In genomic region chr16:87562201-87562600, GRCh38 we compare ENCODE assay signal across 20 cellular contexts.
"Had no signal": no experiment of that assay in that cellular context is flagged by ENCODE, and none has a peak within 500 bp of the region (broad histone marks: within the 10 kb centered on the region; RNA-seq: fewer than 3 reads in every experiment).

No MANE protein-coding gene starts in this region.

- DNase-seq: activated CD4-positive, alpha-beta T cell treated with anti-CD3 and anti-CD28 coated beads for 4 hours; activated CD8-positive, alpha-beta memory T cell treated with anti-CD3 and anti-CD28 coated beads, Interleukin-2, amount 50 U/mL, for 4 hours; activated CD8-positive, alpha-beta T cell treated with anti-CD3 and anti-CD28 coated beads, Interleukin-2, amount 10 ng/mL, durations not matched to agents 7 days and 5 days; activated gamma-delta T cell; activated naive CD8-positive, alpha-beta T cell treated with anti-CD3 and anti-CD28 coated beads for 36 hours; activated T-cell treated with anti-CD3 and anti-CD28 coated beads, Interleukin-2, amount 50 U/mL, for 72 hours; amygdala; central memory CD4-positive, alpha-beta T cell; effector CD8-positive, alpha-beta T cell; esophagus squamous epithelium; hippocampal formation; mammary epithelial cell; mucosa of descending colon; naive thymus-derived CD4-positive, alpha-beta T cell; stimulated activated CD4-positive, alpha-beta T cell treated with anti-CD3 and anti-CD28 coated beads, Interleukin-12 subunit alpha, Interleukin-12 subunit beta, amount 100 ng/mL, for 4 hours; stimulated activated CD4-positive, alpha-beta T cell treated with anti-CD3 and anti-CD28 coated beads, Interleukin-2, amount 100 ng/mL, for 24 hours; stomach; testis; upper lobe of left lung had no signal

- ATAC-seq: activated CD8-positive, alpha-beta T cell treated with anti-CD3 and anti-CD28 coated beads, Interleukin-2, amount 10 ng/mL, durations not matched to agents 7 days and 5 days; activated T-cell treated with anti-CD3 and anti-CD28 coated beads, Interleukin-2, amount 50 U/mL, for 72 hours; mucosa of descending colon; naive thymus-derived CD4-positive, alpha-beta T cell; WTC11 had no signal
